1 cellular context compared by ENCODE assay signal in the genomic region with DNA sequence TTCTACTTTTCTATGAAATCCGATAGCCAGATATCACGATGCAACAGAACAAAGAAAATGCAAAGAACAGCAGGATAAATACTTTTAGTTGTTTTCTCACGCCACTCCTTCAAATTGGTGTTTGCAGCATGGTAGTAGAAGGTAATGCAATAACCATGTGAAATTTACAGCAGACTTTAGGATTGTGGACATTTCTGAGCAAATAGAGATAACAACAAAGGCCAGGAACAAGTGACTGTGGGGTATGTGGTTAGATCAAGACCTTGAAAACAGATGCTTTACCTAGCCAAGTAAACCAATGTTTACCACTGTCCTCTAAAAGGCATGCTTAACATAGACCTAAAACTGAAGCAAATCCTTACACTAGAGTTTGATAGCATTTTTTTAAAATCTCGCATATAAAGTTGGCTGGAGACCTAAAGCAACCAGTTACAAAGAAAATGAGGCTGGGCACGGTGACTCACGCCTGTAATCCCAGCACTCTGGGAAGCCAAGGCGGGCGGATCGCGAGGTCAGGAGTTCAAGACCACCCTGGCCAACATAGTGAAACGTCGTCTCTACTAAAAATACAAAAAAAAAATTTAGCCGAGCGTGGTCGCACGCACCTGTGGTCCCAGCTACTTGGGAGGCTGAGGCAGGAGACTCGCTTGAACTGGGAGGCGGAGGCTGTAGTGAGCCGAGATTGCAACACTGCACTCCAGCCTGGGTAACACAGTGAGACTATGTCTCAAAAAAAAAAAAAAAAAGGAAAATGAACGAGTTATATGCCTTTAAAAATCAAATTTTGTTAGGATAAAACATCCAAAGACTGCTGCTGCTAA.
TF ChIP-seq lines count a peak whose summit lies in the region.

No MANE protein-coding gene starts in this region.

TF ChIP-seq in HepG2, 621 proteins besides CTCF, POLR2A, EP300 and RAD21 (continued from another document and continues in another):
- TF ChIP-seq, protein P1, sequence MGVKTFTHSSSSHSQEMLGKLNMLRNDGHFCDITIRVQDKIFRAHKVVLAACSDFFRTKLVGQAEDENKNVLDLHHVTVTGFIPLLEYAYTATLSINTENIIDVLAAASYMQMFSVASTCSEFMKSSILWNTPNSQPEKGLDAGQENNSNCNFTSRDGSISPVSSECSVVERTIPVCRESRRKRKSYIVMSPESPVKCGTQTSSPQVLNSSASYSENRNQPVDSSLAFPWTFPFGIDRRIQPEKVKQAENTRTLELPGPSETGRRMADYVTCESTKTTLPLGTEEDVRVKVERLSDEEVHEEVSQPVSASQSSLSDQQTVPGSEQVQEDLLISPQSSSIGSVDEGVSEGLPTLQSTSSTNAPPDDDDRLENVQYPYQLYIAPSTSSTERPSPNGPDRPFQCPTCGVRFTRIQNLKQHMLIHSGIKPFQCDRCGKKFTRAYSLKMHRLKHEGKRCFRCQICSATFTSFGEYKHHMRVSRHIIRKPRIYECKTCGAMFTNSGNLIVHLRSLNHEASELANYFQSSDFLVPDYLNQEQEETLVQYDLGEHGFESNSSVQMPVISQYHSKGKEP (CRISPR knock-in tag; IDR thresholded peaks at IDR 0.05) = no peak
- no peak for TF ChIP-seq ZFAT (CRISPR knock-in tag; conservative IDR thresholded peaks at IDR 0.05)
- TF ChIP-seq IRX3 (CRISPR knock-in tag; IDR thresholded peaks at IDR 0.05; ENCODE audit: borderline replicate concordance, low read depth) = no peak
- no peak for TF ChIP-seq NFE2L2 (IDR thresholded peaks at IDR 0.05; ENCODE audit: low read length)
- no peak for TF ChIP-seq JARID2 (CRISPR knock-in tag; IDR thresholded peaks at IDR 0.05; ENCODE audit: insufficient replicate concordance)
- TF ChIP-seq, protein P2, sequence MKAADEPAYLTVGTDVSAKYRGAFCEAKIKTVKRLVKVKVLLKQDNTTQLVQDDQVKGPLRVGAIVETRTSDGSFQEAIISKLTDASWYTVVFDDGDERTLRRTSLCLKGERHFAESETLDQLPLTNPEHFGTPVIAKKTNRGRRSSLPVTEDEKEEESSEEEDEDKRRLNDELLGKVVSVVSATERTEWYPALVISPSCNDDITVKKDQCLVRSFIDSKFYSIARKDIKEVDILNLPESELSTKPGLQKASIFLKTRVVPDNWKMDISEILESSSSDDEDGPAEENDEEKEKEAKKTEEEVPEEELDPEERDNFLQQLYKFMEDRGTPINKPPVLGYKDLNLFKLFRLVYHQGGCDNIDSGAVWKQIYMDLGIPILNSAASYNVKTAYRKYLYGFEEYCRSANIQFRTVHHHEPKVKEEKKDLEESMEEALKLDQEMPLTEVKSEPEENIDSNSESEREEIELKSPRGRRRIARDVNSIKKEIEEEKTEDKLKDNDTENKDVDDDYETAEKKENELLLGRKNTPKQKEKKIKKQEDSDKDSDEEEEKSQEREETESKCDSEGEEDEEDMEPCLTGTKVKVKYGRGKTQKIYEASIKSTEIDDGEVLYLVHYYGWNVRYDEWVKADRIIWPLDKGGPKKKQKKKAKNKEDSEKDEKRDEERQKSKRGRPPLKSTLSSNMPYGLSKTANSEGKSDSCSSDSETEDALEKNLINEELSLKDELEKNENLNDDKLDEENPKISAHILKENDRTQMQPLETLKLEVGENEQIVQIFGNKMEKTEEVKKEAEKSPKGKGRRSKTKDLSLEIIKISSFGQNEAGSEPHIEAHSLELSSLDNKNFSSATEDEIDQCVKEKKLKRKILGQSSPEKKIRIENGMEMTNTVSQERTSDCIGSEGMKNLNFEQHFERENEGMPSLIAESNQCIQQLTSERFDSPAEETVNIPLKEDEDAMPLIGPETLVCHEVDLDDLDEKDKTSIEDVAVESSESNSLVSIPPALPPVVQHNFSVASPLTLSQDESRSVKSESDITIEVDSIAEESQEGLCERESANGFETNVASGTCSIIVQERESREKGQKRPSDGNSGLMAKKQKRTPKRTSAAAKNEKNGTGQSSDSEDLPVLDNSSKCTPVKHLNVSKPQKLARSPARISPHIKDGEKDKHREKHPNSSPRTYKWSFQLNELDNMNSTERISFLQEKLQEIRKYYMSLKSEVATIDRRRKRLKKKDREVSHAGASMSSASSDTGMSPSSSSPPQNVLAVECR (CRISPR knock-in tag; IDR thresholded peaks at IDR 0.05; ENCODE audit: borderline replicate concordance) = peak; percentile 42; the same call in 1 of the 2 replicates
- 0 out of 2 replicates have a peak, but pooled peaks have one; percentile 17 for TF ChIP-seq NCOR1 (IDR thresholded peaks at IDR 0.05; ENCODE audit: borderline replicate concordance, low read length)
- peak; percentile 55 for TF ChIP-seq ZMYM3 (CRISPR knock-in tag; IDR thresholded peaks at IDR 0.05)
- TF ChIP-seq MBNL3 (CRISPR knock-in tag; conservative IDR thresholded peaks at IDR 0.05) = no peak
- TF ChIP-seq RBFOX2 (IDR thresholded peaks at IDR 0.05; ENCODE audit: low read depth, low read length) = no peak
- TF ChIP-seq EEA1 (CRISPR knock-in tag; IDR thresholded peaks at IDR 0.05; ENCODE audit: borderline replicate concordance) = no peak
- TF ChIP-seq, protein P3, sequence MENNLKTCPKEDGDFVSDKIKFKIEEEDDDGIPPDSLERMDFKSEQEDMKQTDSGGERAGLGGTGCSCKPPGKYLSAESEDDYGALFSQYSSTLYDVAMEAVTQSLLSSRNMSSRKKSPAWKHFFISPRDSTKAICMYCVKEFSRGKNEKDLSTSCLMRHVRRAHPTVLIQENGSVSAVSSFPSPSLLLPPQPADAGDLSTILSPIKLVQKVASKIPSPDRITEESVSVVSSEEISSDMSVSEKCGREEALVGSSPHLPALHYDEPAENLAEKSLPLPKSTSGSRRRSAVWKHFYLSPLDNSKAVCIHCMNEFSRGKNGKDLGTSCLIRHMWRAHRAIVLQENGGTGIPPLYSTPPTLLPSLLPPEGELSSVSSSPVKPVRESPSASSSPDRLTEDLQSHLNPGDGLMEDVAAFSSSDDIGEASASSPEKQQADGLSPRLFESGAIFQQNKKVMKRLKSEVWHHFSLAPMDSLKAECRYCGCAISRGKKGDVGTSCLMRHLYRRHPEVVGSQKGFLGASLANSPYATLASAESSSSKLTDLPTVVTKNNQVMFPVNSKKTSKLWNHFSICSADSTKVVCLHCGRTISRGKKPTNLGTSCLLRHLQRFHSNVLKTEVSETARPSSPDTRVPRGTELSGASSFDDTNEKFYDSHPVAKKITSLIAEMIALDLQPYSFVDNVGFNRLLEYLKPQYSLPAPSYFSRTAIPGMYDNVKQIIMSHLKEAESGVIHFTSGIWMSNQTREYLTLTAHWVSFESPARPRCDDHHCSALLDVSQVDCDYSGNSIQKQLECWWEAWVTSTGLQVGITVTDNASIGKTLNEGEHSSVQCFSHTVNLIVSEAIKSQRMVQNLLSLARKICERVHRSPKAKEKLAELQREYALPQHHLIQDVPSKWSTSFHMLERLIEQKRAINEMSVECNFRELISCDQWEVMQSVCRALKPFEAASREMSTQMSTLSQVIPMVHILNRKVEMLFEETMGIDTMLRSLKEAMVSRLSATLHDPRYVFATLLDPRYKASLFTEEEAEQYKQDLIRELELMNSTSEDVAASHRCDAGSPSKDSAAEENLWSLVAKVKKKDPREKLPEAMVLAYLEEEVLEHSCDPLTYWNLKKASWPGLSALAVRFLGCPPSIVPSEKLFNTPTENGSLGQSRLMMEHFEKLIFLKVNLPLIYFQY (CRISPR knock-in tag; IDR thresholded peaks at IDR 0.05; ENCODE audit: borderline replicate concordance) = no peak; the same call in 1 of the 2 replicates
- no peak for TF ChIP-seq HMG20B (CRISPR knock-in tag; conservative IDR thresholded peaks at IDR 0.05)
- TF ChIP-seq, protein P4, sequence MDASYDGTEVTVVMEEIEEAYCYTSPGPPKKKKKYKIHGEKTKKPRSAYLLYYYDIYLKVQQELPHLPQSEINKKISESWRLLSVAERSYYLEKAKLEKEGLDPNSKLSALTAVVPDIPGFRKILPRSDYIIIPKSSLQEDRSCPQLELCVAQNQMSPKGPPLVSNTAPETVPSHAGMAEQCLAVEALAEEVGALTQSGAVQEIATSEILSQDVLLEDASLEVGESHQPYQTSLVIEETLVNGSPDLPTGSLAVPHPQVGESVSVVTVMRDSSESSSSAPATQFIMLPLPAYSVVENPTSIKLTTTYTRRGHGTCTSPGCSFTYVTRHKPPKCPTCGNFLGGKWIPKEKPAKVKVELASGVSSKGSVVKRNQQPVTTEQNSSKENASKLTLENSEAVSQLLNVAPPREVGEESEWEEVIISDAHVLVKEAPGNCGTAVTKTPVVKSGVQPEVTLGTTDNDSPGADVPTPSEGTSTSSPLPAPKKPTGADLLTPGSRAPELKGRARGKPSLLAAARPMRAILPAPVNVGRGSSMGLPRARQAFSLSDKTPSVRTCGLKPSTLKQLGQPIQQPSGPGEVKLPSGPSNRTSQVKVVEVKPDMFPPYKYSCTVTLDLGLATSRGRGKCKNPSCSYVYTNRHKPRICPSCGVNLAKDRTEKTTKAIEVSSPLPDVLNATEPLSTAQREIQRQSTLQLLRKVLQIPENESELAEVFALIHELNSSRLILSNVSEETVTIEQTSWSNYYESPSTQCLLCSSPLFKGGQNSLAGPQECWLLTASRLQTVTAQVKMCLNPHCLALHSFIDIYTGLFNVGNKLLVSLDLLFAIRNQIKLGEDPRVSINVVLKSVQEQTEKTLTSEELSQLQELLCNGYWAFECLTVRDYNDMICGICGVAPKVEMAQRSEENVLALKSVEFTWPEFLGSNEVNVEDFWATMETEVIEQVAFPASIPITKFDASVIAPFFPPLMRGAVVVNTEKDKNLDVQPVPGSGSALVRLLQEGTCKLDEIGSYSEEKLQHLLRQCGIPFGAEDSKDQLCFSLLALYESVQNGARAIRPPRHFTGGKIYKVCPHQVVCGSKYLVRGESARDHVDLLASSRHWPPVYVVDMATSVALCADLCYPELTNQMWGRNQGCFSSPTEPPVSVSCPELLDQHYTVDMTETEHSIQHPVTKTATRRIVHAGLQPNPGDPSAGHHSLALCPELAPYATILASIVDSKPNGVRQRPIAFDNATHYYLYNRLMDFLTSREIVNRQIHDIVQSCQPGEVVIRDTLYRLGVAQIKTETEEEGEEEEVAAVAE (CRISPR knock-in tag; IDR thresholded peaks at IDR 0.05; ENCODE audit: borderline replicate concordance) = no peak
- TF ChIP-seq, protein P5, sequence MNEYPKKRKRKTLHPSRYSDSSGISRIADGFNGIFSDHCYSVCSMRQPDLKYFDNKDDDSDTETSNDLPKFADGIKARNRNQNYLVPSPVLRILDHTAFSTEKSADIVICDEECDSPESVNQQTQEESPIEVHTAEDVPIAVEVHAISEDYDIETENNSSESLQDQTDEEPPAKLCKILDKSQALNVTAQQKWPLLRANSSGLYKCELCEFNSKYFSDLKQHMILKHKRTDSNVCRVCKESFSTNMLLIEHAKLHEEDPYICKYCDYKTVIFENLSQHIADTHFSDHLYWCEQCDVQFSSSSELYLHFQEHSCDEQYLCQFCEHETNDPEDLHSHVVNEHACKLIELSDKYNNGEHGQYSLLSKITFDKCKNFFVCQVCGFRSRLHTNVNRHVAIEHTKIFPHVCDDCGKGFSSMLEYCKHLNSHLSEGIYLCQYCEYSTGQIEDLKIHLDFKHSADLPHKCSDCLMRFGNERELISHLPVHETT (CRISPR knock-in tag; conservative IDR thresholded peaks at IDR 0.05) = no peak
- TF ChIP-seq, protein P6, sequence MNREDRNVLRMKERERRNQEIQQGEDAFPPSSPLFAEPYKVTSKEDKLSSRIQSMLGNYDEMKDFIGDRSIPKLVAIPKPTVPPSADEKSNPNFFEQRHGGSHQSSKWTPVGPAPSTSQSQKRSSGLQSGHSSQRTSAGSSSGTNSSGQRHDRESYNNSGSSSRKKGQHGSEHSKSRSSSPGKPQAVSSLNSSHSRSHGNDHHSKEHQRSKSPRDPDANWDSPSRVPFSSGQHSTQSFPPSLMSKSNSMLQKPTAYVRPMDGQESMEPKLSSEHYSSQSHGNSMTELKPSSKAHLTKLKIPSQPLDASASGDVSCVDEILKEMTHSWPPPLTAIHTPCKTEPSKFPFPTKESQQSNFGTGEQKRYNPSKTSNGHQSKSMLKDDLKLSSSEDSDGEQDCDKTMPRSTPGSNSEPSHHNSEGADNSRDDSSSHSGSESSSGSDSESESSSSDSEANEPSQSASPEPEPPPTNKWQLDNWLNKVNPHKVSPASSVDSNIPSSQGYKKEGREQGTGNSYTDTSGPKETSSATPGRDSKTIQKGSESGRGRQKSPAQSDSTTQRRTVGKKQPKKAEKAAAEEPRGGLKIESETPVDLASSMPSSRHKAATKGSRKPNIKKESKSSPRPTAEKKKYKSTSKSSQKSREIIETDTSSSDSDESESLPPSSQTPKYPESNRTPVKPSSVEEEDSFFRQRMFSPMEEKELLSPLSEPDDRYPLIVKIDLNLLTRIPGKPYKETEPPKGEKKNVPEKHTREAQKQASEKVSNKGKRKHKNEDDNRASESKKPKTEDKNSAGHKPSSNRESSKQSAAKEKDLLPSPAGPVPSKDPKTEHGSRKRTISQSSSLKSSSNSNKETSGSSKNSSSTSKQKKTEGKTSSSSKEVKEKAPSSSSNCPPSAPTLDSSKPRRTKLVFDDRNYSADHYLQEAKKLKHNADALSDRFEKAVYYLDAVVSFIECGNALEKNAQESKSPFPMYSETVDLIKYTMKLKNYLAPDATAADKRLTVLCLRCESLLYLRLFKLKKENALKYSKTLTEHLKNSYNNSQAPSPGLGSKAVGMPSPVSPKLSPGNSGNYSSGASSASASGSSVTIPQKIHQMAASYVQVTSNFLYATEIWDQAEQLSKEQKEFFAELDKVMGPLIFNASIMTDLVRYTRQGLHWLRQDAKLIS (CRISPR knock-in tag; IDR thresholded peaks at IDR 0.05) = no peak
- TF ChIP-seq, protein P7, sequence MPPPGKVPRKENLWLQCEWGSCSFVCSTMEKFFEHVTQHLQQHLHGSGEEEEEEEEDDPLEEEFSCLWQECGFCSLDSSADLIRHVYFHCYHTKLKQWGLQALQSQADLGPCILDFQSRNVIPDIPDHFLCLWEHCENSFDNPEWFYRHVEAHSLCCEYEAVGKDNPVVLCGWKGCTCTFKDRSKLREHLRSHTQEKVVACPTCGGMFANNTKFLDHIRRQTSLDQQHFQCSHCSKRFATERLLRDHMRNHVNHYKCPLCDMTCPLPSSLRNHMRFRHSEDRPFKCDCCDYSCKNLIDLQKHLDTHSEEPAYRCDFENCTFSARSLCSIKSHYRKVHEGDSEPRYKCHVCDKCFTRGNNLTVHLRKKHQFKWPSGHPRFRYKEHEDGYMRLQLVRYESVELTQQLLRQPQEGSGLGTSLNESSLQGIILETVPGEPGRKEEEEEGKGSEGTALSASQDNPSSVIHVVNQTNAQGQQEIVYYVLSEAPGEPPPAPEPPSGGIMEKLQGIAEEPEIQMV (CRISPR knock-in tag; IDR thresholded peaks at IDR 0.05; ENCODE audit: low read depth) = no peak
- no peak for TF ChIP-seq KLF15 (CRISPR knock-in tag; IDR thresholded peaks at IDR 0.05; ENCODE audit: borderline replicate concordance)
- TF ChIP-seq, protein P8, sequence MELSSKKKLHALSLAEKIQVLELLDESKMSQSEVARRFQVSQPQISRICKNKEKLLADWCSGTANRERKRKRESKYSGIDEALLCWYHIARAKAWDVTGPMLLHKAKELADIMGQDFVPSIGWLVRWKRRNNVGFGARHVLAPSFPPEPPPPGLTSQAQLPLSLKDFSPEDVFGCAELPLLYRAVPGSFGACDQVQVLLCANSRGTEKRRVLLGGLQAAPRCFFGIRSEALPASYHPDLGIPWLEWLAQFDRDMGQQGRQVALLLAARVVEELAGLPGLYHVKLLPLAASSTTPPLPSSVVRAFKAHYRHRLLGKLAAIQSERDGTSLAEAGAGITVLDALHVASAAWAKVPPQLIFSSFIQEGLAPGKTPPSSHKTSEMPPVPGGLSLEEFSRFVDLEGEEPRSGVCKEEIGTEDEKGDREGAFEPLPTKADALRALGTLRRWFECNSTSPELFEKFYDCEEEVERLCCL (CRISPR knock-in tag; IDR thresholded peaks at IDR 0.05; ENCODE audit: borderline replicate concordance) = no peak
